3 cellular contexts compared by ENCODE assay signal in genomic region chr2:113528126-113528525, GRCh38. TPM values are rescaled to one million over a fixed set of nuclear protein-coding genes. Genes with fewer than 3 reads are reported as not detected.
"Had no signal": no experiment of that assay in that cellular context is flagged by ENCODE, and none has a peak within 500 bp of the region (broad histone marks: within the 10 kb centered on the region; RNA-seq: fewer than 3 reads in every experiment).

No MANE protein-coding gene starts in this region.

RNA-seq across cellular contexts. Expression of gene FOXD4L1, which starts 29.7 kb away (rescaled TPM):
- total RNA-seq: urinary bladder, uterus, vagina had no signal
